Comparison of ENCODE assay signal across 16 cellular contexts in the genomic region with DNA sequence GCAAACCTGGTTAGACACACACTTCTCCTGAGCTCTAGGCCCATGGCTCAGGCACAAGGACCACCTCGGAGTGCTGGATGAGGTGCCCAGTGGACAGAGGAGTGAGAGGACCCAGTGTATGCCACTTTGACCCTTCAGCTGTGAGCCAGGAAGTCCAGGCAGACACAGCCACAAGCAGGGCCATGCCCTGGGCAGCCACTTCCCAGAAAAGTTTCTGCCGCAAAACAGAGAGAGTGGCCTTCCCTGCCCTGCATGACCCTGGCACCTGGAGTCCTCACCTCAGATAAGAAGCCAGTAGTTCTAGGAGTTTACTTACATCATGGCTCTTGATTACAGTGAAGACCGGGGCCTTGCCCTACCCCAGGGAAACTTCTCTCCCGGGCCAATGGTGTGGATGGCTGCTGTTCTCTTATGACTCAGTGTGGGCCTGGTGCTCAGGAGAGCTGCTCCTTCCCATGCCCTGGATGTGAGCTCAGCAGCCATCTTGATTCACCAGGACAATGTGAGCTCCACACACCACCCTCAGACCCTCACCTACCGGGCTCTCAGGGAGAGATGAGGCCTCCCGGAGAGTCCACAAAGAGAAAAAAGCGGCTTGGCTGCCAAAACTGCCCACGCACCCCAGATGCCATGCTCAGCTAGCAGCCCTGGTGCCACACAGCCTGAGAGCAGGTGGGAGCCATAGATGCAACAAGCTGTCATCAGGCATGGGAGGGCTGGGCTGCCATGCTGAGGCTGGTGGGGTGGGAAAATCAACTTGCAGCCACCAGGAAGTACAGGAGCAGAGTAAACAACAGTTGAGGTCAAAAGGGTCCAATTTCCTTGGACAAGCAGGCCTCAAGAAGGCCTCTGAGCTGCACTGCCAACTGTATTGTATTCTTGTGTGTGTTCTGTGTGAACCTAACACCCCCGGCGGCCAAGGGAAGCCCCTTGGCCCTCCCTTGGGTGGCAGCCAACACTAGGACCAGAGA. TPM values are rescaled to one million over a fixed set of nuclear protein-coding genes. Genes with fewer than 3 reads are reported as not detected.
A peak's percentile ranks its signal among the peaks of the same experiment; 100 is the strongest.
DNase-seq lines count a peak whose midpoint lies in the region; ATAC-seq, FAIRE-seq and TF ChIP-seq lines count a peak whose summit lies in the region.
"Had no signal": no experiment of that assay in that cellular context is flagged by ENCODE, and none has a peak within 500 bp of the region (broad histone marks: within the 10 kb centered on the region; RNA-seq: fewer than 3 reads in every experiment).

No MANE protein-coding gene starts in this region.

- peak; percentile 53 for FAIRE-seq in HepG2 (lab: Jason Lieb, UNC)
- FAIRE-seq: D721Med had no signal

- H3K36me3 ChIP-seq in brain microvascular endothelial cell (replicated peaks) (no peaks in the 10 kb centered on the region), HepG2 (replicated peaks in 1 of 2; ENCODE audit: control insufficient read depth in 1 of 2, insufficient read depth in 2 of 2, low read length in 2 of 2) (no peaks in the 10 kb centered on the region), stomach (no peaks in the 10 kb centered on the region)
- H3K36me3 ChIP-seq: esophagus squamous epithelium, ovary had no signal

- no peak overlapping the region for H2AFZ ChIP-seq in HepG2 (ENCODE audit: low read length)

- POLR2A ChIA-PET in HepG2 (lab: Yijun Ruan, JAX) = interaction anchor here (0.5 to 5.4 kb wide), 8 partner anchors 12 to 115 kb away, joined by 3 to 39 read pairs (median 5); partner anchors contain the start of gene IRF1

- H3K27ac ChIP-seq in brain microvascular endothelial cell = no peak overlapping the region
- peak overlapping the region; percentile 53 for H3K27ac ChIP-seq in HepG2 (ENCODE audit: extremely low read length, insufficient read depth, low read length)
- H3K27ac ChIP-seq in stomach = peak overlapping the region; percentile 91 to 100 (median 97)
- H3K27ac ChIP-seq: 22Rv1 had no signal

- H3K79me2 ChIP-seq in HepG2 (ENCODE audit: insufficient read depth, low read length) = no peaks in the 10 kb centered on the region

- H3K9ac ChIP-seq in HepG2 (ENCODE audit: insufficient read depth, low read depth, low read length) = peak overlapping the region; percentile 45

- H3K9me3 ChIP-seq in HepG2 (ENCODE audit: low read length) (no peaks in the 10 kb centered on the region), stomach (no peaks in the 10 kb centered on the region)
- H3K9me3 ChIP-seq: esophagus squamous epithelium, ovary had no signal

- 71% methylated on average over 6 of the region's 10 CpGs for WGBS in HepG2 (ENCODE audit: low lambda C conversion rate)
- 32 to 60% (median 47%) methylated on average over 10 of the region's 10 CpGs for WGBS in stomach, 5 donors

- H3K4me3 ChIP-seq in brain microvascular endothelial cell (ENCODE audit: low read depth, low read length) = no peak overlapping the region
- peak overlapping the region in 1 of 3 experiments; percentile 57; a peak in 1 of 6 replicates for H3K4me3 ChIP-seq in HepG2 (replicated peaks in 1 of 3; ENCODE audit: insufficient read depth in 1 of 3, low read depth in 2 of 3, low read length in 3 of 3)
- no peak overlapping the region for H3K4me3 ChIP-seq in stomach
- H3K4me3 ChIP-seq: esophagus squamous epithelium, GM12878, ovary had no signal

- in situ Hi-C loops in brain microvascular endothelial cell (cut with HindIII; ENCODE audit: low pct_ligation_motif_present, low sequenced_read_pairs) = no loop called here
- in situ Hi-C loops in HepG2 (cut with HindIII; ENCODE audit: extremely low pct_ligation_motif_present, low pct_unique_long_range_greater_than_20kb) = no loop called here

- H3K27me3 ChIP-seq in brain microvascular endothelial cell (replicated peaks) = no peaks in the 10 kb centered on the region
- no peaks in the 10 kb centered on the region for H3K27me3 ChIP-seq in HepG2 (ENCODE audit: control insufficient read depth in 1 of 2, insufficient read depth in 2 of 2, low read length in 2 of 2)
- no peaks in the 10 kb centered on the region for H3K27me3 ChIP-seq in stomach
- H3K27me3 ChIP-seq: esophagus squamous epithelium, ovary had no signal

- DNase-seq in DMS 273 (lab: John Stamatoyannopoulos, UW; ENCODE audit: unreplicated experiment) (peak; percentile 38), DMS 273 treated with DMSO at 0.1 percent for 48 hours (lab: John Stamatoyannopoulos, UW) (no peak), brain microvascular endothelial cell (peak; percentile 53), HepG2 (ENCODE audit: low spot score) (peak; percentile 41), stomach (peak; percentile 65), NCI-H2227 treated with DMSO at 0.1 percent for 48 hours (lab: John Stamatoyannopoulos, UW) (no peak), NCI-H187 (lab: John Stamatoyannopoulos, UW) (no peak)
- DNase-seq: activated T-cell treated with anti-CD3 and anti-CD28 coated beads for 4 hours; esophagus squamous epithelium; Karpas-422; stimulated activated CD4-positive, alpha-beta T cell treated with anti-CD3 and anti-CD28 coated beads, Interleukin-4, amount 100 ng/mL, for 4 hours had no signal

- no peak for TF ChIP-seq POLR2A in HepG2 (IDR thresholded peaks at IDR 0.05; ENCODE audit: insufficient read depth in 1 of 2, low read depth in 2 of 2, low read length in 2 of 2)
- no peak for TF ChIP-seq POLR2A in stomach (IDR thresholded peaks at IDR 0.05)

- CTCF ChIA-PET in HepG2 (lab: Yijun Ruan, JAX; ENCODE audit: low intra/inter-chr PET ratio, low total read pairs) = interaction anchor here (1.9 to 3.3 kb wide), 3 partner anchors 76 to 116 kb away, joined by 8 to 54 read pairs (median 44); no protein-coding TSS in a partner anchor

- intact Hi-C loops in HepG2 (cut with micrococcal nuclease; ENCODE audit: unreplicated experiment) = loop anchor here (1.0 to 2.0 kb wide), 4 partner anchors 75 to 229 kb away; no protein-coding TSS in a partner anchor
- intact Hi-C loops in stomach (cut with DNase I; ENCODE audit: low total_unique reads) = loop anchor here (10.0 kb wide), 1 partner anchor 117 kb away; no protein-coding TSS in a partner anchor

- ATAC-seq in HepG2 (no peak), GM19324 (IDR thresholded peaks at IDR 0.05; ENCODE audit: low FRiP score, unreplicated experiment) (no peak)

- BruUV-seq in HepG2 (replicated peaks; lab: Mats Ljungman, UMichigan) = no TSS peak

- peak overlapping the region; percentile 77 for H3K4me2 ChIP-seq in HepG2 (ENCODE audit: low read depth, low read length)

- TF ChIP-seq RAD21 in HepG2 (CRISPR knock-in tag; IDR thresholded peaks at IDR 0.05) = no peak

- no peak for TF ChIP-seq CTCF in brain microvascular endothelial cell (IDR thresholded peaks at IDR 0.05; ENCODE audit: low read depth, low read length, missing control alignments)
- TF ChIP-seq CTCF in HepG2 (CRISPR knock-in tag; IDR thresholded peaks at IDR 0.05) = no peak; the same call in 1 of the 2 replicates
- TF ChIP-seq CTCF in stomach (IDR thresholded peaks at IDR 0.05) = no peak

- H3K4me1 ChIP-seq in HepG2 (ENCODE audit: insufficient read depth, low read length) (peaks cover 94% of the 10 kb centered on the region), stomach (peaks cover 67 to 85% (median 81%) of the 10 kb centered on the region in 4 donors)

- TF ChIP-seq EP300 in HepG2 (IDR thresholded peaks at IDR 0.05; ENCODE audit: low read depth in 2 of 2, low read length in 2 of 2) (0 out of 4 replicates have a peak, but pooled peaks of 1 of the 2 experiments have one; percentile 25), HepG2 (CRISPR knock-in tag; IDR thresholded peaks at IDR 0.05; ENCODE audit: borderline replicate concordance) (no peak), stomach (IDR thresholded peaks at IDR 0.05) (no peak)

- H4K20me1 ChIP-seq in HepG2 (ENCODE audit: insufficient read depth, low read length) = no peaks in the 10 kb centered on the region

RNA-seq across cellular contexts. Expression of gene IRF1, which starts 11.7 kb away (rescaled TPM):
- total RNA-seq in HepG2 (2016; rRNA removed; fragmentation: Illumina TruSeq; extraction: Trizol) (5.8 and 8.8 TPM in 2 replicates), stomach (100 to 1,000 TPM in 2 of 5 donors, 10 to 100 TPM in 3; 18.0 to 256 (median 91.5) TPM)
- 1.2 and 1.9 TPM in 2 replicates for total RNA-seq in HepG2 (2016; cell fraction: cytosol; rRNA removed; fragmentation: Illumina TruSeq; extraction: Trizol; ENCODE audit: low read depth)
- 4.4 and 10.1 TPM in 2 replicates for total RNA-seq in HepG2 (2016; cell fraction: insoluble cytoplasmic fraction; rRNA removed; fragmentation: Illumina TruSeq; extraction: Trizol)
- total RNA-seq in HepG2 (2016; cell fraction: membrane; rRNA removed; fragmentation: Illumina TruSeq; extraction: Trizol) = 2.5 and 3.3 TPM in 2 replicates
- 14.5 and 19.2 TPM in 2 replicates for total RNA-seq in HepG2 (2016; cell fraction: nucleus; rRNA removed; fragmentation: Illumina TruSeq; extraction: Trizol)
- polyA plus RNA-seq in HepG2 (2011; rRNA removed) (4.1 and 4.4 TPM in 2 replicates), stomach (10 to 100 TPM; 17.1 to 80.2 (median 49.1) TPM)
- polyA plus RNA-seq in HepG2 (2011; cell fraction: cytosol; rRNA removed) = 4.7 and 4.8 TPM in 2 replicates
- 10.1 and 10.8 TPM in 2 replicates for polyA plus RNA-seq in HepG2 (2011; cell fraction: nucleus; rRNA removed)
- polyA plus RNA-seq in HepG2 (2012) = 3.4 and 4.0 TPM in 2 replicates
- polyA plus RNA-seq in HepG2 (2016; cell fraction: cytosol; fragmentation: Illumina TruSeq; extraction: Trizol; ENCODE audit: low read depth) = 0.75 and 0.77 TPM in 2 replicates
- 5.3 and 6.8 TPM in 2 replicates for polyA plus RNA-seq in HepG2 (2016; cell fraction: insoluble cytoplasmic fraction; fragmentation: Illumina TruSeq; extraction: Trizol; ENCODE audit: low read depth)
- polyA plus RNA-seq in HepG2 (2016; cell fraction: membrane; fragmentation: Illumina TruSeq; extraction: Trizol; ENCODE audit: low read depth) = 0.80 and 1.4 TPM in 2 replicates
- polyA plus RNA-seq in HepG2 (2016; cell fraction: nucleus; fragmentation: Illumina TruSeq; extraction: Trizol; ENCODE audit: insufficient read depth, low read depth) = 8.7 and 9.9 TPM in 2 replicates
- 24.0 and 36.4 TPM in 2 replicates for polyA minus RNA-seq in HepG2 (2011; rRNA and poly(A)+ RNA removed; ENCODE audit: low replicate concordance)
- polyA minus RNA-seq in HepG2 (2011; cell fraction: cytosol; rRNA and poly(A)+ RNA removed) = 4.7 and 7.5 TPM in 2 replicates
- polyA minus RNA-seq in HepG2 (2011; cell fraction: nucleus; rRNA and poly(A)+ RNA removed) = 28.5 and 37.7 TPM in 2 replicates

RNA-seq across cellular contexts. Expression of gene IL5, which starts 41.1 kb away (rescaled TPM):
- not detected in 2 replicates for total RNA-seq in HepG2 (2016; rRNA removed; fragmentation: Illumina TruSeq; extraction: Trizol)
- not detected in 2 replicates for total RNA-seq in HepG2 (2016; cell fraction: cytosol; rRNA removed; fragmentation: Illumina TruSeq; extraction: Trizol; ENCODE audit: low read depth)
- total RNA-seq in HepG2 (2016; cell fraction: insoluble cytoplasmic fraction; rRNA removed; fragmentation: Illumina TruSeq; extraction: Trizol) = not detected in 2 replicates
- total RNA-seq in HepG2 (2016; cell fraction: membrane; rRNA removed; fragmentation: Illumina TruSeq; extraction: Trizol) = not detected in 2 replicates
- total RNA-seq in HepG2 (2016; cell fraction: nucleus; rRNA removed; fragmentation: Illumina TruSeq; extraction: Trizol) = not detected in 2 replicates
- polyA plus RNA-seq in HepG2 (2011; rRNA removed) = not detected in 2 replicates
- polyA plus RNA-seq in HepG2 (2011; cell fraction: cytosol; rRNA removed) = not detected in 2 replicates
- polyA plus RNA-seq in HepG2 (2011; cell fraction: nucleus; rRNA removed) = not detected in 2 replicates
- not detected in 2 replicates for polyA plus RNA-seq in HepG2 (2012)
- not detected in 2 replicates for polyA plus RNA-seq in HepG2 (2016; cell fraction: cytosol; fragmentation: Illumina TruSeq; extraction: Trizol; ENCODE audit: low read depth)
- not detected in 2 replicates for polyA plus RNA-seq in HepG2 (2016; cell fraction: insoluble cytoplasmic fraction; fragmentation: Illumina TruSeq; extraction: Trizol; ENCODE audit: low read depth)
- polyA plus RNA-seq in HepG2 (2016; cell fraction: membrane; fragmentation: Illumina TruSeq; extraction: Trizol; ENCODE audit: low read depth) = not detected in 2 replicates
- polyA plus RNA-seq in HepG2 (2016; cell fraction: nucleus; fragmentation: Illumina TruSeq; extraction: Trizol; ENCODE audit: insufficient read depth, low read depth) = not detected in 2 replicates
- polyA minus RNA-seq in HepG2 (2011; rRNA and poly(A)+ RNA removed; ENCODE audit: low replicate concordance) = not detected in 2 replicates
- not detected in 2 replicates for polyA minus RNA-seq in HepG2 (2011; cell fraction: cytosol; rRNA and poly(A)+ RNA removed)
- polyA minus RNA-seq in HepG2 (2011; cell fraction: nucleus; rRNA and poly(A)+ RNA removed) = not detected in 2 replicates
- not detected for total RNA-seq in stomach
- not detected for polyA plus RNA-seq in stomach
- total RNA-seq: esophagus squamous epithelium, GM12878, ovary had no signal
- polyA plus RNA-seq: GM12878, ovary had no signal

RNA-seq across cellular contexts. Expression of gene RAD50, which starts 54.5 kb away (rescaled TPM):
- 23.4 and 40.1 TPM in 2 replicates for total RNA-seq in HepG2 (2016; rRNA removed; fragmentation: Illumina TruSeq; extraction: Trizol)
- total RNA-seq in HepG2 (2016; cell fraction: cytosol; rRNA removed; fragmentation: Illumina TruSeq; extraction: Trizol; ENCODE audit: low read depth) = 2.6 and 2.9 TPM in 2 replicates
- total RNA-seq in HepG2 (2016; cell fraction: insoluble cytoplasmic fraction; rRNA removed; fragmentation: Illumina TruSeq; extraction: Trizol) = 23.3 and 37.9 TPM in 2 replicates
- 6.3 and 8.5 TPM in 2 replicates for total RNA-seq in HepG2 (2016; cell fraction: membrane; rRNA removed; fragmentation: Illumina TruSeq; extraction: Trizol)
- 33.7 and 36.5 TPM in 2 replicates for total RNA-seq in HepG2 (2016; cell fraction: nucleus; rRNA removed; fragmentation: Illumina TruSeq; extraction: Trizol)
- 13.6 and 19.2 TPM in 2 replicates for polyA plus RNA-seq in HepG2 (2011; rRNA removed)
- polyA plus RNA-seq in HepG2 (2011; cell fraction: cytosol; rRNA removed) = 7.1 and 10.6 TPM in 2 replicates
- 24.8 and 26.5 TPM in 2 replicates for polyA plus RNA-seq in HepG2 (2011; cell fraction: nucleus; rRNA removed)
- polyA plus RNA-seq in HepG2 (2012) = 20.6 and 27.9 TPM in 2 replicates
- polyA plus RNA-seq in HepG2 (2016; cell fraction: cytosol; fragmentation: Illumina TruSeq; extraction: Trizol; ENCODE audit: low read depth) = 0.74 and 1.1 TPM in 2 replicates
- polyA plus RNA-seq in HepG2 (2016; cell fraction: insoluble cytoplasmic fraction; fragmentation: Illumina TruSeq; extraction: Trizol; ENCODE audit: low read depth) = 28.7 and 29.8 TPM in 2 replicates
- polyA plus RNA-seq in HepG2 (2016; cell fraction: membrane; fragmentation: Illumina TruSeq; extraction: Trizol; ENCODE audit: low read depth) = 1.5 and 3.2 TPM in 2 replicates
- 26.8 and 32.5 TPM in 2 replicates for polyA plus RNA-seq in HepG2 (2016; cell fraction: nucleus; fragmentation: Illumina TruSeq; extraction: Trizol; ENCODE audit: insufficient read depth, low read depth)
- polyA minus RNA-seq in HepG2 (2011; rRNA and poly(A)+ RNA removed; ENCODE audit: low replicate concordance) = 12.0 and 21.4 TPM in 2 replicates
- polyA minus RNA-seq in HepG2 (2011; cell fraction: cytosol; rRNA and poly(A)+ RNA removed) = 16.4 and 16.9 TPM in 2 replicates
- 69.9 and 76.1 TPM in 2 replicates for polyA minus RNA-seq in HepG2 (2011; cell fraction: nucleus; rRNA and poly(A)+ RNA removed)
- 10 to 100 TPM; 30.9 to 93.2 (median 46.0) TPM for total RNA-seq in stomach
- polyA plus RNA-seq in stomach = 10 to 100 TPM in 1 of 3 donors, 1 to 10 TPM in 2; 5.2 to 12.2 (median 6.6) TPM

Comparison
In these comparisons a context has a peak if more than half of its experiments do, and no peak if none do; other contexts are left out.
1. DNase-seq: peak in DMS 273 (single experiment), brain microvascular endothelial cell (single experiment), HepG2 (single experiment) and stomach (single experiment); none in DMS 273 treated with DMSO at 0.1 percent for 48 hours (single experiment), NCI-H2227 treated with DMSO at 0.1 percent for 48 hours (single experiment) and NCI-H187 (0 of 2).